Comparison of ENCODE assay signal across 9 cellular contexts in the genomic region with DNA sequence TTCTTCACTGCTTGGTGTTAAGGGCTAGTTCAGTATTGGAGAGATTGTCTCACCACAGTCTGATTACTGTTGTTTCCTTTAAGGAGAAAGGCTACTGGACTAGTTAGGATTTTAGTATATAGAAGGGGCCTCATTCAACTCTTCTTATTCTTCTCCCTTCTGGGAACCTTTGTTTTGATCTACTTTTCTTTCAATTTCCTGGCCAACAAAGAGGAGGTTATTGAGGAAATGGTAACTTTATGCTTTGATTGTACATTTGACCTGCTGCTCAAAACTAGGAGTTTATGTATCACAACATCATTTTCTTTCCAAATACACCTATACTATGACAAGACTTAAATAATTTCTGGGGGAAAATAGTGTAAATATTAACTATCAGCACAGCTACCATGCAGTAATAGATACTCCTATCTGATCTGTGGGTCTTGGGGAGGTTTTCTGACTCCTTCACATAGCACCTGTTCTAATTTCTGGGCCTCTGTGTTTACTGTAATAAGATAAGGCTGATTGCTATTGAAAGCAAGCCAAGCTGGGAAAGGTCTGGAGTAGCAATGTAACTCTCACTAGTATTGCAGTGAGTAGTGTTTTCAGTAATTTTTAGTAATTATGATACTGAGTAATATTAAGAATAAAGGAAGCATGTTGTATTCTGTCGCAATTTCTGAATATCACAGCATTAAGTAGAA.
"Had no signal": no experiment of that assay in that cellular context is flagged by ENCODE, and none has a peak within 500 bp of the region (broad histone marks: within the 10 kb centered on the region; RNA-seq: fewer than 3 reads in every experiment).

No MANE protein-coding gene starts in this region.

- H3K4me1 ChIP-seq: testis, upper lobe of right lung had no signal

- H3K9me3 ChIP-seq: gastroesophageal sphincter, testis, upper lobe of right lung had no signal

- H3K36me3 ChIP-seq: gastroesophageal sphincter, upper lobe of right lung had no signal

- ATAC-seq: activated CD4-positive, CD25-positive, alpha-beta regulatory T cell treated with anti-CD3 and anti-CD28 coated beads, Interleukin-2, amount 50 U/mL, for 24 hours; gastroesophageal sphincter; stimulated activated naive CD8-positive, alpha-beta T cell treated with anti-CD3 and anti-CD28 coated beads, Interleukin-15, amount 100 ng/mL, for 72 hours; upper lobe of right lung had no signal

- H3K27me3 ChIP-seq: gastroesophageal sphincter, testis, upper lobe of right lung had no signal

- DNase-seq: activated effector memory CD4-positive, alpha-beta T cell treated with Interleukin-2 at 50 U/mL for 16 hours; activated T-cell treated with anti-CD3 and anti-CD28 coated beads, Interleukin-2, amount 50 U/mL, for 1 hour; naive B cell; stimulated activated CD4-positive, alpha-beta T cell treated with anti-CD3 and anti-CD28 coated beads, Interleukin-4, amount 100 ng/mL, for 4 hours; stimulated activated naive CD8-positive, alpha-beta T cell treated with anti-CD3 and anti-CD28 coated beads, Interleukin-15, amount 100 ng/mL, for 72 hours; testis; upper lobe of right lung had no signal

- H3K4me3 ChIP-seq: gastroesophageal sphincter, testis, upper lobe of right lung had no signal
